In genomic region chr19:43526884-43527859, GRCh38 we compare ENCODE assay signal across 1 cellular context.
TF ChIP-seq lines count a peak whose summit lies in the region.

Gene ETHE1, minus strand, starts transcription at chr19:43527201. Its CDS starts 24 bp downstream, at chr19:43527177.

TF ChIP-seq in HepG2, 621 proteins besides CTCF, POLR2A, EP300 and RAD21 (continued from another document and continues in another):
- TF ChIP-seq, protein P1, sequence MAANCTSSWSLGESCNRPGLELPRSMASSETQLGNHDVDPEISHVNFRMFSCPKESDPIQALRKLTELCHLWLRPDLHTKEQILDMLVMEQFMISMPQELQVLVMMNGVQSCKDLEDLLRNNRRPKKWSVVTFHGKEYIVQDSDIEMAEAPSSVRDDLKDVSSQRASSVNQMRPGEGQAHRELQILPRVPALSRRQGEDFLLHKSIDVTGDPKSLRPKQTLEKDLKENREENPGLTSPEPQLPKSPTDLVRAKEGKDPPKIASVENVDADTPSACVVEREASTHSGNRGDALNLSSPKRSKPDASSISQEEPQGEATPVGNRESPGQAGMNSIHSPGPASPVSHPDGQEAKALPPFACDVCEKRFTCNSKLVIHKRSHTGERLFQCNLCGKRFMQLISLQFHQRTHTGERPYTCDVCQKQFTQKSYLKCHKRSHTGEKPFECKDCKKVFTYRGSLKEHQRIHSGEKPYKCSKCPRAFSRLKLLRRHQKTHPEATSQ (CRISPR knock-in tag; IDR thresholded peaks at IDR 0.05; ENCODE audit: borderline replicate concordance), result no peak
- 0 out of 2 replicates have a peak, but pooled peaks have one; percentile 46 for TF ChIP-seq RFXAP (CRISPR knock-in tag; IDR thresholded peaks at IDR 0.05; ENCODE audit: borderline replicate concordance)
- TF ChIP-seq ZBTB46 (CRISPR knock-in tag; IDR thresholded peaks at IDR 0.05; ENCODE audit: borderline replicate concordance), result no peak
- TF ChIP-seq SMC3 (IDR thresholded peaks at IDR 0.05; ENCODE audit: low read length), result no peak
- peak; percentile 60; the same call in 1 of the 3 replicates for TF ChIP-seq MXI1 (IDR thresholded peaks at IDR 0.05; ENCODE audit: borderline replicate concordance, low read depth, low read length)
- TF ChIP-seq ZNF768 (CRISPR knock-in tag; IDR thresholded peaks at IDR 0.05), result peak; percentile 60; the same call in 1 of the 2 replicates
- no peak for TF ChIP-seq ZNF75D (CRISPR knock-in tag; IDR thresholded peaks at IDR 0.05; ENCODE audit: borderline replicate concordance)
- no peak for TF ChIP-seq SKI (IDR thresholded peaks at IDR 0.05; ENCODE audit: partially characterized antibody)
- TF ChIP-seq ZSCAN30 (CRISPR knock-in tag; IDR thresholded peaks at IDR 0.05), result no peak
- TF ChIP-seq, protein P2, sequence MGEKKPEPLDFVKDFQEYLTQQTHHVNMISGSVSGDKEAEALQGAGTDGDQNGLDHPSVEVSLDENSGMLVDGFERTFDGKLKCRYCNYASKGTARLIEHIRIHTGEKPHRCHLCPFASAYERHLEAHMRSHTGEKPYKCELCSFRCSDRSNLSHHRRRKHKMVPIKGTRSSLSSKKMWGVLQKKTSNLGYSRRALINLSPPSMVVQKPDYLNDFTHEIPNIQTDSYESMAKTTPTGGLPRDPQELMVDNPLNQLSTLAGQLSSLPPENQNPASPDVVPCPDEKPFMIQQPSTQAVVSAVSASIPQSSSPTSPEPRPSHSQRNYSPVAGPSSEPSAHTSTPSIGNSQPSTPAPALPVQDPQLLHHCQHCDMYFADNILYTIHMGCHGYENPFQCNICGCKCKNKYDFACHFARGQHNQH (CRISPR knock-in tag; IDR thresholded peaks at IDR 0.05), result peak; percentile 76; the same call in 1 of the 2 replicates
- TF ChIP-seq GABPB1 (CRISPR knock-in tag; IDR thresholded peaks at IDR 0.05), result peak; percentile 80
- 0 out of 2 replicates have a peak, but pooled peaks have one; percentile 39 for TF ChIP-seq POGZ (CRISPR knock-in tag; IDR thresholded peaks at IDR 0.05)
- no peak for TF ChIP-seq ZSCAN31 (CRISPR knock-in tag; IDR thresholded peaks at IDR 0.05; ENCODE audit: low read depth)
- peak; percentile 47; the same call in 1 of the 2 replicates for TF ChIP-seq NAIF1 (CRISPR knock-in tag; IDR thresholded peaks at IDR 0.05; ENCODE audit: borderline replicate concordance)
- no peak for TF ChIP-seq ZNF382 (CRISPR knock-in tag; IDR thresholded peaks at IDR 0.05; ENCODE audit: borderline replicate concordance)
- TF ChIP-seq ZNF30 (CRISPR knock-in tag; IDR thresholded peaks at IDR 0.05), result no peak
- peak; percentile 58 for TF ChIP-seq ZNF350 (CRISPR knock-in tag; IDR thresholded peaks at IDR 0.05; ENCODE audit: borderline replicate concordance, low read depth)
- no peak for TF ChIP-seq MAFG (CRISPR knock-in tag; IDR thresholded peaks at IDR 0.05)
- TF ChIP-seq, protein P3, sequence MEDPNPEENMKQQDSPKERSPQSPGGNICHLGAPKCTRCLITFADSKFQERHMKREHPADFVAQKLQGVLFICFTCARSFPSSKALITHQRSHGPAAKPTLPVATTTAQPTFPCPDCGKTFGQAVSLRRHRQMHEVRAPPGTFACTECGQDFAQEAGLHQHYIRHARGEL (CRISPR knock-in tag; IDR thresholded peaks at IDR 0.05), result no peak
- TF ChIP-seq, protein P4, sequence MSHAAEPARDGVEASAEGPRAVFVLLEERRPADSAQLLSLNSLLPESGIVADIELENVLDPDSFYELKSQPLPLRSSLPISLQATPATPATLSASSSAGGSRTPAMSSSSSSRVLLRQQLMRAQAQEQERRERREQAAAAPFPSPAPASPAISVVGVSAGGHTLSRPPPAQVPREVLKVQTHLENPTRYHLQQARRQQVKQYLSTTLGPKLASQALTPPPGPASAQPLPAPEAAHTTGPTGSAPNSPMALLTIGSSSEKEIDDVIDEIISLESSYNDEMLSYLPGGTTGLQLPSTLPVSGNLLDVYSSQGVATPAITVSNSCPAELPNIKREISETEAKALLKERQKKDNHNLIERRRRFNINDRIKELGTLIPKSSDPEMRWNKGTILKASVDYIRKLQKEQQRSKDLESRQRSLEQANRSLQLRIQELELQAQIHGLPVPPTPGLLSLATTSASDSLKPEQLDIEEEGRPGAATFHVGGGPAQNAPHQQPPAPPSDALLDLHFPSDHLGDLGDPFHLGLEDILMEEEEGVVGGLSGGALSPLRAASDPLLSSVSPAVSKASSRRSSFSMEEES (CRISPR knock-in tag; IDR thresholded peaks at IDR 0.05), result no peak
- TF ChIP-seq ZNF251 (CRISPR knock-in tag; IDR thresholded peaks at IDR 0.05), result no peak
- no peak for TF ChIP-seq CREB1 (IDR thresholded peaks at IDR 0.05)
- no peak for TF ChIP-seq CREB1 (CRISPR knock-in tag; IDR thresholded peaks at IDR 0.05)
- TF ChIP-seq ZNF205 (CRISPR knock-in tag; IDR thresholded peaks at IDR 0.05), result no peak
- TF ChIP-seq KLF6 (CRISPR knock-in tag; IDR thresholded peaks at IDR 0.05), result peak; percentile 50; the same call in 1 of the 2 replicates
- no peak for TF ChIP-seq ZNF512B (CRISPR knock-in tag; IDR thresholded peaks at IDR 0.05; ENCODE audit: borderline replicate concordance)
- no peak for TF ChIP-seq NR2F2 (IDR thresholded peaks at IDR 0.05; ENCODE audit: borderline replicate concordance, low read depth)
- TF ChIP-seq ZNF772 (CRISPR knock-in tag; IDR thresholded peaks at IDR 0.05), result no peak
- TF ChIP-seq, protein P5, sequence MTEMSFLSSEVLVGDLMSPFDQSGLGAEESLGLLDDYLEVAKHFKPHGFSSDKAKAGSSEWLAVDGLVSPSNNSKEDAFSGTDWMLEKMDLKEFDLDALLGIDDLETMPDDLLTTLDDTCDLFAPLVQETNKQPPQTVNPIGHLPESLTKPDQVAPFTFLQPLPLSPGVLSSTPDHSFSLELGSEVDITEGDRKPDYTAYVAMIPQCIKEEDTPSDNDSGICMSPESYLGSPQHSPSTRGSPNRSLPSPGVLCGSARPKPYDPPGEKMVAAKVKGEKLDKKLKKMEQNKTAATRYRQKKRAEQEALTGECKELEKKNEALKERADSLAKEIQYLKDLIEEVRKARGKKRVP (CRISPR knock-in tag; IDR thresholded peaks at IDR 0.05), result no peak
- TF ChIP-seq SNAPC2 (CRISPR knock-in tag; IDR thresholded peaks at IDR 0.05), result peak; percentile 80; the same call in 1 of the 2 replicates
- no peak for TF ChIP-seq ZNF629 (CRISPR knock-in tag; conservative IDR thresholded peaks at IDR 0.05)
- TF ChIP-seq ZNF430 (CRISPR knock-in tag; IDR thresholded peaks at IDR 0.05), result no peak
- TF ChIP-seq ZNF660 (CRISPR knock-in tag; IDR thresholded peaks at IDR 0.05; ENCODE audit: borderline replicate concordance, low read depth), result no peak
- TF ChIP-seq, protein P6, sequence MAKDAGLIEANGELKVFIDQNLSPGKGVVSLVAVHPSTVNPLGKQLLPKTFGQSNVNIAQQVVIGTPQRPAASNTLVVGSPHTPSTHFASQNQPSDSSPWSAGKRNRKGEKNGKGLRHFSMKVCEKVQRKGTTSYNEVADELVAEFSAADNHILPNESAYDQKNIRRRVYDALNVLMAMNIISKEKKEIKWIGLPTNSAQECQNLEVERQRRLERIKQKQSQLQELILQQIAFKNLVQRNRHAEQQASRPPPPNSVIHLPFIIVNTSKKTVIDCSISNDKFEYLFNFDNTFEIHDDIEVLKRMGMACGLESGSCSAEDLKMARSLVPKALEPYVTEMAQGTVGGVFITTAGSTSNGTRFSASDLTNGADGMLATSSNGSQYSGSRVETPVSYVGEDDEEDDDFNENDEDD (CRISPR knock-in tag; IDR thresholded peaks at IDR 0.05; ENCODE audit: borderline replicate concordance), result peak; percentile 33; the same call in 1 of the 2 replicates
- TF ChIP-seq, protein P7, sequence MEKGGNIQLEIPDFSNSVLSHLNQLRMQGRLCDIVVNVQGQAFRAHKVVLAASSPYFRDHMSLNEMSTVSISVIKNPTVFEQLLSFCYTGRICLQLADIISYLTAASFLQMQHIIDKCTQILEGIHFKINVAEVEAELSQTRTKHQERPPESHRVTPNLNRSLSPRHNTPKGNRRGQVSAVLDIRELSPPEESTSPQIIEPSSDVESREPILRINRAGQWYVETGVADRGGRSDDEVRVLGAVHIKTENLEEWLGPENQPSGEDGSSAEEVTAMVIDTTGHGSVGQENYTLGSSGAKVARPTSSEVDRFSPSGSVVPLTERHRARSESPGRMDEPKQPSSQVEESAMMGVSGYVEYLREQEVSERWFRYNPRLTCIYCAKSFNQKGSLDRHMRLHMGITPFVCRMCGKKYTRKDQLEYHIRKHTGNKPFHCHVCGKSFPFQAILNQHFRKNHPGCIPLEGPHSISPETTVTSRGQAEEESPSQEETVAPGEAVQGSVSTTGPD (CRISPR knock-in tag; IDR thresholded peaks at IDR 0.05), result no peak
- TF ChIP-seq NFE2 (CRISPR knock-in tag; IDR thresholded peaks at IDR 0.05), result no peak
- no peak for TF ChIP-seq TRIM24 (CRISPR knock-in tag; IDR thresholded peaks at IDR 0.05)
- TF ChIP-seq NR2F6 (IDR thresholded peaks at IDR 0.05), result no peak
- peak; percentile 66; the same call in 1 of the 2 replicates for TF ChIP-seq NR2F6 (CRISPR knock-in tag; IDR thresholded peaks at IDR 0.05)
- no peak for TF ChIP-seq SMAD3 (CRISPR knock-in tag; IDR thresholded peaks at IDR 0.05)
- peak; percentile 71; the same call in 1 of the 2 replicates for TF ChIP-seq ARID4A (CRISPR knock-in tag; IDR thresholded peaks at IDR 0.05; ENCODE audit: borderline replicate concordance)
- no peak for TF ChIP-seq ZNF260 (CRISPR knock-in tag; IDR thresholded peaks at IDR 0.05; ENCODE audit: borderline replicate concordance, low read depth)
- peak; percentile 76 for TF ChIP-seq KMT2A (CRISPR knock-in tag; IDR thresholded peaks at IDR 0.05)
- TF ChIP-seq ZNF678 (CRISPR knock-in tag; IDR thresholded peaks at IDR 0.05), result no peak
- TF ChIP-seq SSRP1 (CRISPR knock-in tag; IDR thresholded peaks at IDR 0.05), result no peak
- no peak for TF ChIP-seq ZBTB3 (CRISPR knock-in tag; IDR thresholded peaks at IDR 0.05; ENCODE audit: borderline replicate concordance, low read depth)
- no peak for TF ChIP-seq AGO1 (IDR thresholded peaks at IDR 0.05; ENCODE audit: low read depth, low read length, poor library complexity, severe bottlenecking)
- TF ChIP-seq, protein P8, sequence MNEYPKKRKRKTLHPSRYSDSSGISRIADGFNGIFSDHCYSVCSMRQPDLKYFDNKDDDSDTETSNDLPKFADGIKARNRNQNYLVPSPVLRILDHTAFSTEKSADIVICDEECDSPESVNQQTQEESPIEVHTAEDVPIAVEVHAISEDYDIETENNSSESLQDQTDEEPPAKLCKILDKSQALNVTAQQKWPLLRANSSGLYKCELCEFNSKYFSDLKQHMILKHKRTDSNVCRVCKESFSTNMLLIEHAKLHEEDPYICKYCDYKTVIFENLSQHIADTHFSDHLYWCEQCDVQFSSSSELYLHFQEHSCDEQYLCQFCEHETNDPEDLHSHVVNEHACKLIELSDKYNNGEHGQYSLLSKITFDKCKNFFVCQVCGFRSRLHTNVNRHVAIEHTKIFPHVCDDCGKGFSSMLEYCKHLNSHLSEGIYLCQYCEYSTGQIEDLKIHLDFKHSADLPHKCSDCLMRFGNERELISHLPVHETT (CRISPR knock-in tag; conservative IDR thresholded peaks at IDR 0.05), result no peak
- no peak for TF ChIP-seq ZNF383 (CRISPR knock-in tag; IDR thresholded peaks at IDR 0.05; ENCODE audit: borderline replicate concordance)
- peak; percentile 84 for TF ChIP-seq ATF7-NPFF (CRISPR knock-in tag; IDR thresholded peaks at IDR 0.05; ENCODE audit: low read depth)
